ENCODE assay signal across 8 cellular contexts in genomic region chr9:4984571-4985375, GRCh38. TPM values are rescaled to one million over a fixed set of nuclear protein-coding genes. Genes with fewer than 3 reads are reported as not detected.
A peak's percentile ranks its signal among the peaks of the same experiment; 100 is the strongest.
DNase-seq lines count a peak whose midpoint lies in the region; ATAC-seq and TF ChIP-seq lines count a peak whose summit lies in the region.

JAK2 (plus strand) TSS chr9:4985272; CDS start chr9:5021988, 36,716 bp downstream.

- peak within 1 kb of the TSS; percentile 95 for H3K27ac ChIP-seq in AG04450 (ENCODE audit: low read depth, low read length)

- ATAC-seq in GM18861 (IDR thresholded peaks at IDR 0.05; ENCODE audit: unreplicated experiment) (peak; percentile 55), HG03103 (IDR thresholded peaks at IDR 0.05; ENCODE audit: low read depth, unreplicated experiment) (peak; percentile 60)

- DNase-seq in AG04450 (ENCODE audit: low read depth, low spot score) (peak; percentile 79), NCI-H2227 (lab: John Stamatoyannopoulos, UW; ENCODE audit: unreplicated experiment) (peak; percentile 89), kidney epithelial cell (ENCODE audit: low read depth) (peak; percentile 66)
- DNase-seq in activated CD4-positive, CD25-positive, alpha-beta regulatory T cell (lab: John Stamatoyannopoulos, UW): peak; percentile 53 to 76 (median 64)
- peak; percentile 81 for DNase-seq in central memory CD4-positive, alpha-beta T cell
- DNase-seq in stimulated activated CD4-positive, alpha-beta T cell treated with anti-CD3 and anti-CD28 coated beads, Interleukin-15, amount 100 ng/mL, for 48 hours (ENCODE audit: low read depth in 2 of 2): peak; percentile 79 to 82

- CTCF ChIA-PET in AG04450 (lab: Charles Lee): interaction anchor here (0.7 to 5.8 kb wide), 5 partner anchors 9 to 235 kb away, joined by 3 to 20 read pairs (median 6); no protein-coding TSS in a partner anchor

- POLR2A ChIA-PET in AG04450 (lab: Yijun Ruan, JAX): interaction anchor here (0.6 to 1.6 kb wide), 9 partner anchors 39 to 1031 kb away, joined by 3 to 9 read pairs (median 4); partner anchors contain the start of genes CD274, CDC37L1, RANBP6 and RCL1

- peak; percentile 42 for TF ChIP-seq CTCF in AG04450 (IDR thresholded peaks at IDR 0.05; ENCODE audit: low read depth, low read length)
- peak; percentile 42 for TF ChIP-seq CTCF in kidney epithelial cell (IDR thresholded peaks at IDR 0.05; ENCODE audit: insufficient read depth, low read length, poor library complexity, severe bottlenecking)

- H3K36me3 ChIP-seq in kidney epithelial cell (ENCODE audit: control insufficient read depth, insufficient read depth, low read length): no peaks in the 10 kb centered on the region

- H3K4me3 ChIP-seq in AG04450 (ENCODE audit: low read depth, low read length) (peak within 1 kb of the TSS; percentile 79), kidney epithelial cell (ENCODE audit: low read depth, low read length) (peak within 1 kb of the TSS; percentile 72)

- H3K27me3 ChIP-seq in AG04450 (ENCODE audit: control insufficient read depth, insufficient read depth, low read length) (no peaks in the 10 kb centered on the region), kidney epithelial cell (ENCODE audit: control insufficient read depth, insufficient read depth, low read length) (no peaks in the 10 kb centered on the region)

- no peaks in the 10 kb centered on the region for H3K9me3 ChIP-seq in AG04450 (ENCODE audit: control insufficient read depth, insufficient read depth, low read length)

RNA-seq across cellular contexts. Expression of gene JAK2, which starts in this region (rescaled TPM):
- polyA plus RNA-seq in AG04450 (2011; rRNA removed): 6.1 and 9.2 TPM in 2 replicates
- polyA minus RNA-seq in AG04450 (2011; rRNA and poly(A)+ RNA removed): 7.7 and 16.0 TPM in 2 replicates
- 7.1 and 9.1 TPM in 2 replicates for total RNA-seq in kidney epithelial cell

Comparison
In these comparisons a context has a peak if more than half of its experiments do, and no peak if none do; other contexts are left out.
1. Peak in every context shown above with its lines: DNase-seq, ATAC-seq, H3K4me3 ChIP-seq and H3K27ac ChIP-seq.